Comparison of ENCODE assay signal across 8 cellular contexts in the genomic region with DNA sequence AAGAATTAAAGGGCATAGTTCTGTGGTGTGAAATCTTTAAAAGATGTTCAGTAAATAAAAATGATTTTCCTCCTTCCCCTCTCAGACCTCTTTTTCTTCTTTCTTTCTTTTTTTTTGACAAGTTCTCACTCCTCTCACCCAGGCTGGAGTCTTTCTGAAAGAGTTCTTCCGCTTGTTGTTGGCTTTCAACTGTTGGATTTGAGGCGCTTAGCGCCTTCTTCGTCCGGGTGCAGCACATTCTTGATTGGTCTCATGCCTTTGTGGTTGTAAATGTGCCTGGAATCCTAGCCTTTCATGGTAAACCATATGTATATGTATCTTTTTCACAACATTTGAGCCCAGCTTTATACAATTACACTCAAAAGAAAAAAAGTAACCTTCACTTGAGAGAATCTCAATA.
DNase-seq lines count a peak whose midpoint lies in the region; ATAC-seq and TF ChIP-seq lines count a peak whose summit lies in the region.

No MANE protein-coding gene starts in this region.

- peak overlapping the region; percentile 74 for H3K9ac ChIP-seq in ES-I3 (ENCODE audit: low read depth, low read length)
- H3K9ac ChIP-seq in endocrine pancreas (ENCODE audit: control insufficient read depth, insufficient read depth, low read length) = peak overlapping the region; percentile 86
- H3K9ac ChIP-seq in parathyroid adenoma = no peak overlapping the region

- no peaks in the 10 kb centered on the region for H3K9me3 ChIP-seq in ES-I3 (ENCODE audit: control insufficient read depth, insufficient read depth, low read length)
- no peaks in the 10 kb centered on the region for H3K9me3 ChIP-seq in endocrine pancreas (ENCODE audit: control insufficient read depth, low read length)
- no peaks in the 10 kb centered on the region for H3K9me3 ChIP-seq in parathyroid adenoma (ENCODE audit: control insufficient read depth, low read length)

- peak overlapping the region; percentile 83 for H3K4me2 ChIP-seq in parathyroid adenoma (ENCODE audit: low read length)

- H3K4me3 ChIP-seq in endocrine pancreas (ENCODE audit: control insufficient read depth, insufficient read depth, low read length) = peak overlapping the region; percentile 98
- peak overlapping the region; percentile 95 for H3K4me3 ChIP-seq in parathyroid adenoma (ENCODE audit: low read depth, low read length)

- H3K79me2 ChIP-seq in parathyroid adenoma = peaks cover 6% of the 10 kb centered on the region

- H3K36me3 ChIP-seq in ES-I3 (ENCODE audit: insufficient read depth, low read length) (no peaks in the 10 kb centered on the region), endocrine pancreas (ENCODE audit: control insufficient read depth, insufficient read depth, low read length) (no peaks in the 10 kb centered on the region), parathyroid adenoma (ENCODE audit: control insufficient read depth, insufficient read depth, low read length) (no peaks in the 10 kb centered on the region)

- H3K27ac ChIP-seq in parathyroid adenoma = peak overlapping the region; percentile 95

- peak; percentile 13 for DNase-seq in NOMO-1 treated with DMSO at 0.1 percent for 48 hours (lab: John Stamatoyannopoulos, UW; ENCODE audit: unreplicated experiment)

- H3K27me3 ChIP-seq in endocrine pancreas (ENCODE audit: control insufficient read depth, insufficient read depth, low read length) (no peaks in the 10 kb centered on the region), parathyroid adenoma (ENCODE audit: control insufficient read depth, insufficient read depth, low read length) (no peaks in the 10 kb centered on the region)

- H3K4me1 ChIP-seq in ES-I3 (ENCODE audit: insufficient read depth, low read length) (peaks cover 8% of the 10 kb centered on the region; the same call in 1 of the 2 replicates), endocrine pancreas (ENCODE audit: control insufficient read depth, insufficient read depth, low read length) (peaks cover 5% of the 10 kb centered on the region), parathyroid adenoma (peaks cover 8% of the 10 kb centered on the region)

- H2AFZ ChIP-seq in parathyroid adenoma = no peak overlapping the region

- ATAC-seq in HG03159 (IDR thresholded peaks at IDR 0.05; ENCODE audit: unreplicated experiment) (no peak), HG03378 (IDR thresholded peaks at IDR 0.05; ENCODE audit: unreplicated experiment) (no peak), GM21367 (IDR thresholded peaks at IDR 0.05; ENCODE audit: unreplicated experiment) (no peak), HG03439 (IDR thresholded peaks at IDR 0.05; ENCODE audit: unreplicated experiment) (no peak)

- TF ChIP-seq CTCF in parathyroid adenoma (IDR thresholded peaks at IDR 0.05) = no peak
